Comparison of ENCODE assay signal across 14 cellular contexts in genomic region chr4:163895369-163896005, GRCh38.
DNase-seq lines count a peak whose midpoint lies in the region; ATAC-seq lines count a peak whose summit lies in the region.
"Had no signal": no experiment of that assay in that cellular context is flagged by ENCODE, and none has a peak within 500 bp of the region (broad histone marks: within the 10 kb centered on the region; RNA-seq: fewer than 3 reads in every experiment).

No MANE protein-coding gene starts in this region.

- ATAC-seq in sciatic nerve (no peak), GM19035 (IDR thresholded peaks at IDR 0.05; ENCODE audit: unreplicated experiment) (no peak)

- no peak for DNase-seq in activated naive CD4-positive, alpha-beta T cell treated with anti-CD3 and anti-CD28 coated beads, Interleukin-2, amount 10 ng/mL, durations not matched to agents 7 days and 5 days
- peak; percentile 34 for DNase-seq in NCI-H1436 treated with DMSO at 0.1 percent for 48 hours (lab: John Stamatoyannopoulos, UW)
- DNase-seq in activated CD4-positive, alpha-beta T cell treated with anti-CD3 and anti-CD28 coated beads for 48 hours, result peak; percentile 11
- peak; percentile 0 for DNase-seq in stimulated activated CD8-positive, alpha-beta memory T cell treated with anti-CD3 and anti-CD28 coated beads, Interleukin-15, amount 100 ng/mL, for 24 hours (ENCODE audit: low read depth)
- no peak for DNase-seq in sciatic nerve (ENCODE audit: low spot score)
- no peak for DNase-seq in mesenteric fat pad (ENCODE audit: low spot score)
- DNase-seq: erythroblast, Karpas-422, mammary epithelial cell, NCI-H2171 treated with DMSO at 0.1 percent for 48 hours, pancreas had no signal

- no peak overlapping the region for H3K27ac Mint-ChIP-seq in activated naive CD4-positive, alpha-beta T cell treated with anti-CD3 and anti-CD28 coated beads, Interleukin-2, amount 50 U/mL, for 24 hours
- no peak overlapping the region for H3K27ac Mint-ChIP-seq in activated naive CD4-positive, alpha-beta T cell treated with anti-CD3 and anti-CD28 coated beads, Interleukin-2, amount 10 ng/mL, durations not matched to agents 7 days and 5 days
- H3K27ac Mint-ChIP-seq: activated T-helper 1 cell treated with anti-CD3 and anti-CD28 coated beads, Interleukin-12 subunit alpha, Interleukin-12 subunit beta, Interleukin-2, Interleukin-4 antibody, amounts not matched to agents 30 ng/mL and 10 ng/mL and 1 ng/mL, durations not matched to agents 14 hours and 24 hours and 36 hours had no signal

- CTCF ChIA-PET in activated naive CD4-positive, alpha-beta T cell treated with anti-CD3 and anti-CD28 coated beads, Interleukin-2, amount 10 ng/mL, durations not matched to agents 7 days and 5 days (lab: Charles Lee), result no interaction called here

- peak overlapping the region; percentile 20 for H3K4me3 Mint-ChIP-seq in activated naive CD4-positive, alpha-beta T cell treated with anti-CD3 and anti-CD28 coated beads, Interleukin-2, amount 50 U/mL, for 24 hours
- H3K4me3 Mint-ChIP-seq in activated naive CD4-positive, alpha-beta T cell treated with anti-CD3 and anti-CD28 coated beads, Interleukin-2, amount 10 ng/mL, durations not matched to agents 7 days and 5 days, result no peak overlapping the region
- H3K4me3 Mint-ChIP-seq: activated T-helper 1 cell treated with anti-CD3 and anti-CD28 coated beads, Interleukin-12 subunit alpha, Interleukin-12 subunit beta, Interleukin-2, Interleukin-4 antibody, amounts not matched to agents 30 ng/mL and 10 ng/mL and 1 ng/mL, durations not matched to agents 14 hours and 24 hours and 36 hours had no signal

- no peaks in the 10 kb centered on the region for H3K36me3 Mint-ChIP-seq in activated naive CD4-positive, alpha-beta T cell treated with anti-CD3 and anti-CD28 coated beads, Interleukin-2, amount 50 U/mL, for 24 hours
- no peaks in the 10 kb centered on the region for H3K36me3 Mint-ChIP-seq in activated naive CD4-positive, alpha-beta T cell treated with anti-CD3 and anti-CD28 coated beads, Interleukin-2, amount 10 ng/mL, durations not matched to agents 7 days and 5 days

- H3K9me3 Mint-ChIP-seq in activated naive CD4-positive, alpha-beta T cell treated with anti-CD3 and anti-CD28 coated beads, Interleukin-2, amount 50 U/mL, for 24 hours, result peaks cover 8% of the 10 kb centered on the region
- H3K9me3 Mint-ChIP-seq in activated naive CD4-positive, alpha-beta T cell treated with anti-CD3 and anti-CD28 coated beads, Interleukin-2, amount 10 ng/mL, durations not matched to agents 7 days and 5 days, result no peaks in the 10 kb centered on the region
- H3K9me3 Mint-ChIP-seq: activated T-helper 1 cell treated with anti-CD3 and anti-CD28 coated beads, Interleukin-12 subunit alpha, Interleukin-12 subunit beta, Interleukin-2, Interleukin-4 antibody, amounts not matched to agents 30 ng/mL and 10 ng/mL and 1 ng/mL, durations not matched to agents 14 hours and 24 hours and 36 hours had no signal

- intact Hi-C loops in sciatic nerve (cut with DNase I), result no loop called here

- no peaks in the 10 kb centered on the region for H3K27me3 Mint-ChIP-seq in activated naive CD4-positive, alpha-beta T cell treated with anti-CD3 and anti-CD28 coated beads, Interleukin-2, amount 50 U/mL, for 24 hours
- H3K27me3 Mint-ChIP-seq in activated naive CD4-positive, alpha-beta T cell treated with anti-CD3 and anti-CD28 coated beads, Interleukin-2, amount 10 ng/mL, durations not matched to agents 7 days and 5 days, result no peaks in the 10 kb centered on the region

- peaks cover 25% of the 10 kb centered on the region for H3K4me1 Mint-ChIP-seq in activated naive CD4-positive, alpha-beta T cell treated with anti-CD3 and anti-CD28 coated beads, Interleukin-2, amount 50 U/mL, for 24 hours
- H3K4me1 Mint-ChIP-seq in activated naive CD4-positive, alpha-beta T cell treated with anti-CD3 and anti-CD28 coated beads, Interleukin-2, amount 10 ng/mL, durations not matched to agents 7 days and 5 days, result peaks cover 11% of the 10 kb centered on the region

Comparison
In these comparisons a context has a peak if more than half of its experiments do, and no peak if none do; other contexts are left out.
1. DNase-seq: peak in NCI-H1436 treated with DMSO at 0.1 percent for 48 hours (single experiment), activated CD4-positive, alpha-beta T cell treated with anti-CD3 and anti-CD28 coated beads for 48 hours (single experiment) and stimulated activated CD8-positive, alpha-beta memory T cell treated with anti-CD3 and anti-CD28 coated beads, Interleukin-15, amount 100 ng/mL, for 24 hours (single experiment); none in activated naive CD4-positive, alpha-beta T cell treated with anti-CD3 and anti-CD28 coated beads, Interleukin-2, amount 10 ng/mL, durations not matched to agents 7 days and 5 days (single experiment), sciatic nerve (single experiment) and mesenteric fat pad (single experiment).